Comparison of ENCODE assay signal across 8 cellular contexts in the genomic region with DNA sequence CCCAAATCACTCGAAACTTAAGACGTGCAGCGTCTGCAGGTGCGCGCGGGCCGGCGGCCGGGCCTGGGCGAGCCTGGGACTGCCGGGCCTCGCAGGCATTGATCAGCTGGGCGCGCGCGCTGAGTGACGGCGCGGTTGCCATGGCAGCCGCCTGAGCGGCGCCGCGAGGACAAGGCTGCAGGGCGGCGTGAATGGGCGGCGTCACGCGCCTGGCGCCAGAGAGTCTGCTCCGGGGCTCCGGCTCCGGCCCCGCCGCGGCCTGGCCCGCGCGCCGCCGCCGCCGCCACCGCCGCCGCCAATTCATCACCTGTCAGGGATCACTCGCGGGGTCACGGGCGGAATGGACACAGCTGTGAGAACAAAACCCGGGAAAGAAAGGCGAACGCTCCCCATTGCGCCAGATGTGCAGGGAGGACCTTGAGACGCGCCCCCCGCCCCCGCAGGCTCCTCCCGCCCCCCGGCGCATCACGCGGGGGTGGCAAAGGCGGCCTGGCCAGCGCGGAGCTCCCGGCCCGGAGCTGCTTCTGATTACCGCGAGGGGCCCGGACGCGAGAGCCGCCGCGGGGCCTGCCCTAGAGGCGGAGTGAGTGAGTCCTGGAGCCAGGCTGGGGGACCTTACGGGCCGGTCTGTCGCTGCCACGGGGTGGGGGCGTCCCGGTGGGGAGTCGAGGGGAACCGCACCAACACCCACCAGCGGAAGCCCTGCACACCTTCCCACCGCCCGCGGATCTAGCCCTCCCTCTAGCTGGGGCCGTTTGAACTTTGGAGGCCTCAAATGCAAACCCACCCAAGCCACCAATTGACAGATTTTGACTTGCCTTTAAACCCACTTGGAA. TPM values are rescaled to one million over a fixed set of nuclear protein-coding genes. Genes with fewer than 3 reads are reported as not detected.
DNase-seq lines count a peak whose midpoint lies in the region; TF ChIP-seq lines count a peak whose summit lies in the region.

No MANE protein-coding gene starts in this region.

- peaks cover 10% of the 10 kb centered on the region for H3K27me3 Mint-ChIP-seq in HFFc6 (ENCODE audit: insufficient read depth)

- no peaks in the 10 kb centered on the region for H3K36me3 ChIP-seq in testis (ENCODE audit: low read depth, missing control alignments)

- in situ Hi-C loops in SK-MEL-5 (cut with HindIII; ENCODE audit: low pct_unique_long_range_greater_than_20kb, low sequenced_read_pairs), result no loop called here

- no peaks in the 10 kb centered on the region for H3K27me3 ChIP-seq in testis

- DNase-seq in GDM1 (lab: John Stamatoyannopoulos, UW) (peak; percentile 86), HFFc6 (peak; percentile 93), NB4 (ENCODE audit: low read depth) (peak; percentile 87), SK-MEL-5 (ENCODE audit: low read depth, low spot score) (peak; percentile 95), globus pallidus (ENCODE audit: low spot score) (peak; percentile 93), occipital lobe (lab: John Stamatoyannopoulos, UW) (peak; percentile 83), testis (peak; percentile 96)
- DNase-seq in activated naive CD4-positive, alpha-beta T cell treated with anti-CD3 and anti-CD28 coated beads, Interleukin-2, amount 50 U/mL, for 16 hours, result peak; percentile 75

- peaks cover 30% of the 10 kb centered on the region for H3K36me3 Mint-ChIP-seq in HFFc6 (ENCODE audit: low read depth)

- H3K4me3 Mint-ChIP-seq in HFFc6, result peak overlapping the region; percentile 90

- 0 to 1% methylated on average over 24 to 87 of the region's 91 CpGs for WGBS in testis, 2 donors

- H3K27ac Mint-ChIP-seq in HFFc6, result peak overlapping the region; percentile 98

- TF ChIP-seq CTCF in HFFc6 (IDR thresholded peaks at IDR 0.05), result peak; percentile 41; the same call in 1 of the 2 replicates
- TF ChIP-seq CTCF in NB4 (IDR thresholded peaks at IDR 0.05; ENCODE audit: low read depth, low read length), result no peak
- peak in 1 of 3 experiments; percentile 4 for TF ChIP-seq CTCF in testis (IDR thresholded peaks at IDR 0.05)

- peaks cover 40% of the 10 kb centered on the region for H3K4me1 Mint-ChIP-seq in HFFc6 (ENCODE audit: low read depth)

- TF ChIP-seq POLR2A in NB4 (IDR thresholded peaks at IDR 0.05; ENCODE audit: extremely low read depth, insufficient read length) (no peak), testis (IDR thresholded peaks at IDR 0.05) (no peak)

- no peaks in the 10 kb centered on the region for H3K9me3 ChIP-seq in testis

- intact Hi-C loops in testis (cut with DNase I; ENCODE audit: low total_unique reads), result no loop called here

- H3K9me3 Mint-ChIP-seq in HFFc6, result peaks cover 23% of the 10 kb centered on the region

- H3K4me3 ChIP-seq in NB4 (ENCODE audit: low read depth, low read length) (no peak overlapping the region), testis (peak overlapping the region; percentile 58 to 73)

- H3K4me1 ChIP-seq in testis, result peaks cover 20% of the 10 kb centered on the region

- peak overlapping the region; percentile 90 to 97 for H3K27ac ChIP-seq in testis

RNA-seq across cellular contexts. Expression of a gene that starts 2.9 kb away (rescaled TPM):
- 10 to 100 TPM; 81.3 to 97.1 (median 88.1) TPM for total RNA-seq in HFFc6 (2021; fragmentation: NEBNext Ultra II Directional; extraction: Animal tissue kit (Norgen Biotek cat#: 25700))
- total RNA-seq in SK-MEL-5 (2014; rRNA removed; shearing (Covaris generic)), result 61.5 and 66.3 TPM in 2 replicates
- 89.4 and 95.3 TPM in 2 replicates for polyA plus RNA-seq in SK-MEL-5 (2015; cell fraction: cytosol; rRNA removed)
- polyA plus RNA-seq in SK-MEL-5 (2015; cell fraction: nucleus; rRNA removed), result 49.1 and 62.9 TPM in 2 replicates
- 314 TPM for total RNA-seq in occipital lobe
- 10 to 100 TPM; 48.8 to 87.2 TPM for total RNA-seq in testis
- 31.3 TPM for polyA plus RNA-seq in testis (ENCODE audit: insufficient read depth, low read depth, low replicate concordance)
